14 cellular contexts compared by ENCODE assay signal in genomic region chrX:103656623-103657022, GRCh38. TPM values are rescaled to one million over a fixed set of nuclear protein-coding genes. Genes with fewer than 3 reads are reported as not detected.
DNase-seq lines count a peak whose midpoint lies in the region; ATAC-seq and TF ChIP-seq lines count a peak whose summit lies in the region.
"Had no signal": no experiment of that assay in that cellular context is flagged by ENCODE, and none has a peak within 500 bp of the region (broad histone marks: within the 10 kb centered on the region; RNA-seq: fewer than 3 reads in every experiment).

No MANE protein-coding gene starts in this region.

- H3K4me3 ChIP-seq in retinal pigment epithelial cell (ENCODE audit: low read length) = no peak overlapping the region
- H3K4me3 ChIP-seq: hepatocyte, prostate gland had no signal

- TF ChIP-seq CTCF in retinal pigment epithelial cell (conservative IDR thresholded peaks at IDR 0.05; ENCODE audit: low read depth, low read length) (no peak), omental fat pad (IDR thresholded peaks at IDR 0.05) (no peak)

- no peak for ATAC-seq in omental fat pad (ENCODE audit: low FRiP score)
- ATAC-seq in GM21423 (IDR thresholded peaks at IDR 0.05; ENCODE audit: unreplicated experiment) = no peak
- ATAC-seq: activated naive CD8-positive, alpha-beta T cell treated with anti-CD3 and anti-CD28 coated beads, Interleukin-2, amount 50 U/mL, for 24 hours had no signal

- no peak overlapping the region for H3K27ac ChIP-seq in substantia nigra (ENCODE audit: low read depth, low read length, poor library complexity, severe bottlenecking)
- H3K27ac ChIP-seq: hepatocyte, prostate gland had no signal

- peak; percentile 28 for DNase-seq in GM03348 (ENCODE audit: low spot score)
- peak; percentile 87 for DNase-seq in RPMI7951 (ENCODE audit: low read depth)
- DNase-seq in fibroblast of gingiva (ENCODE audit: low read depth) = peak; percentile 30
- peak; percentile 23 for DNase-seq in retinal pigment epithelial cell (ENCODE audit: low read depth)
- no peak for DNase-seq in omental fat pad (ENCODE audit: low spot score)
- no peak for DNase-seq in DMS53 (lab: John Stamatoyannopoulos, UW)
- DNase-seq in substantia nigra (lab: John Stamatoyannopoulos, UW) = no peak
- DNase-seq: activated naive CD8-positive, alpha-beta T cell treated with anti-CD3 and anti-CD28 coated beads, Interleukin-2, amount 50 U/mL, for 24 hours; KBM-7; NCI-H2029 treated with DMSO at 0.1 percent for 48 hours had no signal

RNA-seq across cellular contexts. Expression of gene TCEAL1, which starts 27.8 kb away (rescaled TPM):
- 25.8 and 28.5 TPM in 2 replicates for total RNA-seq in RPMI7951 (2014; rRNA removed; shearing (Covaris generic))
- total RNA-seq in omental fat pad = 10 to 100 TPM; 32.8 to 70.3 (median 51.7) TPM

RNA-seq across cellular contexts. Expression of gene MORF4L2, which starts 29.9 kb away (rescaled TPM):
- 402 and 542 TPM in 2 replicates for total RNA-seq in RPMI7951 (2014; rRNA removed; shearing (Covaris generic))
- total RNA-seq in omental fat pad = 100 to 1,000 TPM; 173 to 373 (median 272) TPM

RNA-seq across cellular contexts. Expression of gene TCEAL3, which starts 48.9 kb away (rescaled TPM):
- total RNA-seq in RPMI7951 (2014; rRNA removed; shearing (Covaris generic)) = 17.8 and 18.0 TPM in 2 replicates
- 10 to 100 TPM; 23.9 to 41.7 (median 31.2) TPM for total RNA-seq in omental fat pad

RNA-seq across cellular contexts. Expression of gene TMEM31, which starts 54.1 kb away (rescaled TPM):
- total RNA-seq in RPMI7951 (2014; rRNA removed; shearing (Covaris generic)) = not detected in 2 replicates
- not detected for total RNA-seq in omental fat pad
- total RNA-seq: hepatocyte, subcutaneous adipose tissue had no signal

Comparison
In these comparisons a context has a peak if more than half of its experiments do, and no peak if none do; other contexts are left out.
1. DNase-seq: peak in GM03348 (single experiment), RPMI7951 (single experiment), fibroblast of gingiva (single experiment) and retinal pigment epithelial cell (single experiment); none in omental fat pad (single experiment), DMS53 (single experiment) and substantia nigra (0 of 49).